In genomic region chr10:92102601-92103213, GRCh38 we compare ENCODE assay signal across 13 cellular contexts.
"Had no signal": no experiment of that assay in that cellular context is flagged by ENCODE, and none has a peak within 500 bp of the region (broad histone marks: within the 10 kb centered on the region; RNA-seq: fewer than 3 reads in every experiment).

No MANE protein-coding gene starts in this region.

- FAIRE-seq: TTC549 had no signal

- H3K4me3 ChIP-seq: body of pancreas, skin epidermis, stomach, thoracic aorta had no signal

- DNase-seq: activated B cell treated with CpG ODN at 0.5 μM for 24 hours; activated CD4-positive, alpha-beta T cell treated with anti-CD3 and anti-CD28 coated beads, Interleukin-2, amount 10 ng/mL, durations not matched to agents 7 days and 5 days; activated naive CD4-positive, alpha-beta T cell treated with anti-CD3 and anti-CD28 coated beads, Interleukin-2, amount 10 ng/mL, durations not matched to agents 7 days and 5 days; activated T-cell treated with anti-CD3 and anti-CD28 coated beads for 4 hours; body of pancreas; cortex of kidney; effector memory CD4-positive, alpha-beta T cell; immature natural killer cell; left cardiac atrium; stomach had no signal

- H3K27me3 ChIP-seq: body of pancreas, stomach had no signal

- H3K27ac ChIP-seq: body of pancreas had no signal

- ATAC-seq: body of pancreas, left cardiac atrium had no signal

- H3K9me3 ChIP-seq: body of pancreas, stomach, thoracic aorta had no signal

- H3K36me3 ChIP-seq: stomach, thoracic aorta had no signal
